In the genomic region with DNA sequence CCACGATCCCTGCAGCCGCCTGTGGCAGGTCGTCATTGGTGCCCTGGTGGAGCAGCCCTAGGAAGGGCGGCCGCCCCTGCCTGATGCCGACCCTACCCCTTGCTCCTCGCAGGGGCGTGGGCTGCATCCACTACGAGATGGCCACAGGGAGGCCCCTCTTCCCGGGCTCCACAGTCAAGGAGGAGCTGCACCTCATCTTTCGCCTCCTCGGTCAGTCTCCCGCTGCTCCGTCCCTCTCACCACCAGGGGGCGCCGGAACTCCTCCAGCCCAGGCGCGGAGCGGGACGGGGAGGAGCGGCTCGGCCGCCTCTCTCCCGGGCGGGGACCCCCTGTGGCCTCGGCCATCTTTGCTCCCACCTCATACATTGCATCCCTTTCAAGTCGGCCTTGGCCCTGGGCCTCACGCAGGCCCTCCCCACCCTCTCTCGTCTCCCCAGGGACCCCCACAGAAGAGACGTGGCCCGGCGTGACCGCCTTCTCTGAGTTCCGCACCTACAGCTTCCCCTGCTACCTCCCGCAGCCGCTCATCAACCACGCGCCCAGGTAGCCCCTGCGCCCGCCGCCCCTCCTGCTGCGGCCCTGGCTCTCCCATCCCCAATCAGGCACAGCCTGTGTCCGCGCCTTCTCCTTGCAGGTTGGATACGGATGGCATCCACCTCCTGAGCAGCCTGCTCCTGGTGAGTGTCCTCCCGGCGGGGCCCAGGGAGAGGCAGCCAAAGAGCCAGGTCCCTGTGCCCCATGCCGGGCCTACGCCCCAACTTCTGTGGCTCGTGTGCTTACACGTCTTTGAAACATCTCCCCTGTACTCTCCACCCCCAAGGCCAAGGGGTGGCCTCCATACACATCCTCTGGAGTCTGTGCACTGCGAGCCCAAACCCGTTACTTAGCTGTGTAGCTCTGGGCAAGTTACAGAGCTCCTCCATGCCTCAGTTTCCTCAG, we compare ENCODE assay signal across 8 cellular contexts. TPM values are rescaled to one million over a fixed set of nuclear protein-coding genes. Genes with fewer than 3 reads are reported as not detected.
DNase-seq lines count a peak whose midpoint lies in the region; ATAC-seq and TF ChIP-seq lines count a peak whose summit lies in the region.

No MANE protein-coding gene starts in this region.

- TF ChIP-seq CTCF in VCaP (conservative IDR thresholded peaks at IDR 0.05) (peak; percentile 96), MCF 10A (IDR thresholded peaks at IDR 0.05; ENCODE audit: unreplicated experiment) (peak; percentile 100)

- H3K27ac Mint-ChIP-seq in MCF 10A (ENCODE audit: low read depth, unreplicated experiment): no peak overlapping the region

- no peaks in the 10 kb centered on the region for H3K9me3 Mint-ChIP-seq in MCF 10A (ENCODE audit: unreplicated experiment)

- CTCF ChIA-PET in MCF 10A (lab: Yijun Ruan, JAX): interaction anchor here (0.6 to 30.3 kb wide), 47 partner anchors 8 to 1100 kb away, joined by 3 to 1608 read pairs (median 4); a partner anchor contains a TSS

- intact Hi-C loops in MCF 10A (cut with micrococcal nuclease): loop anchor here (1.0 to 2.0 kb wide), 4 partner anchors 63 to 182 kb away; a partner anchor contains a TSS

- H3K27ac ChIP-seq in VCaP: peak overlapping the region; percentile 72; the same call in 1 of the 2 replicates

- POLR2A ChIA-PET in MCF 10A (lab: Yijun Ruan, JAX): interaction anchor here (0.5 to 2.5 kb wide), 10 partner anchors 13 to 134 kb away, joined by 3 to 15 read pairs (median 3); no protein-coding TSS in a partner anchor

- H3K36me3 Mint-ChIP-seq in MCF 10A (ENCODE audit: insufficient read depth, unreplicated experiment): no peaks in the 10 kb centered on the region

- peak; percentile 55 for ATAC-seq in GM18909 (IDR thresholded peaks at IDR 0.05; ENCODE audit: poor library complexity, unreplicated experiment)
- ATAC-seq in HG03521 (IDR thresholded peaks at IDR 0.05; ENCODE audit: unreplicated experiment): no peak

- no peaks in the 10 kb centered on the region for H3K27me3 Mint-ChIP-seq in MCF 10A (ENCODE audit: insufficient read depth, unreplicated experiment)

- DNase-seq in AG08396 (ENCODE audit: low spot score): peak; percentile 89
- DNase-seq in NCI-H1694 treated with DMSO at 0.1 percent for 48 hours (lab: John Stamatoyannopoulos, UW): peak; percentile 51
- peak; percentile 89 for DNase-seq in MCF 10A (ENCODE audit: unreplicated experiment)
- DNase-seq in inferior parietal cortex (ENCODE audit: extremely low spot score): peak; percentile 87
- peak; percentile 59 to 88 (median 74) for DNase-seq in stimulated activated CD4-positive, alpha-beta T cell treated with anti-CD3 and anti-CD28 coated beads, Interleukin-12 subunit alpha, Interleukin-12 subunit beta, amount 100 ng/mL, for 48 hours (ENCODE audit: low read depth in 2 of 3, low spot score in 1 of 3)

- no TSS peak for BruUV-seq in MCF 10A (replicated peaks; lab: Mats Ljungman, UMichigan)

- peak overlapping the region; percentile 32 for H3K4me3 Mint-ChIP-seq in MCF 10A (ENCODE audit: unreplicated experiment)

- peaks cover 6% of the 10 kb centered on the region for H3K4me1 Mint-ChIP-seq in MCF 10A (ENCODE audit: insufficient read depth, unreplicated experiment)

RNA-seq across cellular contexts. Expression of a gene that starts 24.7 kb away (rescaled TPM):
- total RNA-seq in MCF 10A (2022): 4.9 and 6.8 TPM in 2 replicates
